ENCODE assay signal across 11 cellular contexts in genomic region chr20:5171074-5171789, GRCh38. TPM values are rescaled to one million over a fixed set of nuclear protein-coding genes. Genes with fewer than 3 reads are reported as not detected.
A peak's percentile ranks its signal among the peaks of the same experiment; 100 is the strongest.
DNase-seq lines count a peak whose midpoint lies in the region; FAIRE-seq and TF ChIP-seq lines count a peak whose summit lies in the region.
"Had no signal": no experiment of that assay in that cellular context is flagged by ENCODE, and none has a peak within 500 bp of the region (broad histone marks: within the 10 kb centered on the region; RNA-seq: fewer than 3 reads in every experiment).

No MANE protein-coding gene starts in this region.

- DNase-seq in NCI-H2171 (lab: John Stamatoyannopoulos, UW), result peak; percentile 34
- DNase-seq in esophagus muscularis mucosa (ENCODE audit: extremely low spot score), result no peak
- DNase-seq in nephron progenitor cell, result no peak
- DNase-seq in GM12892 (ENCODE audit: insufficient read length), result no peak
- no peak for DNase-seq in HPDE6-E6E7 (ENCODE audit: extremely low spot score)
- DNase-seq in stimulated activated CD4-positive, alpha-beta T cell treated with anti-CD3 and anti-CD28 coated beads, Interleukin-4, amount 100 ng/mL, for 24 hours, result no peak
- no peak for DNase-seq in occipital lobe (lab: John Stamatoyannopoulos, UW)
- DNase-seq: NCI-H2029; stimulated activated CD4-positive, alpha-beta T cell treated with anti-CD3 and anti-CD28 coated beads, Interleukin-4, amount 100 ng/mL, for 1 hour; T-helper 9 cell had no signal

- H3K4me1 Mint-ChIP-seq in nephron progenitor cell, result peaks cover 60% of the 10 kb centered on the region

- peak overlapping the region; percentile 10 for H3K4me3 Mint-ChIP-seq in nephron progenitor cell

- no peaks in the 10 kb centered on the region for H3K27me3 ChIP-seq in BLaER1 treated with 17β-estradiol and CSF1 and Interleukin-3, amounts not matched to agents 10 nM and 100 nM
- H3K27me3 ChIP-seq in esophagus muscularis mucosa, result no peaks in the 10 kb centered on the region

- no peak for FAIRE-seq in GM12892 (lab: Jason Lieb, UNC)

- H3K4me1 ChIP-seq in BLaER1 treated with 17β-estradiol and CSF1 and Interleukin-3, amounts not matched to agents 10 nM and 100 nM, result peaks cover 96 to 100% (median 100%) of the 10 kb centered on the region in 10 experiments
- H3K4me1 ChIP-seq in esophagus muscularis mucosa, result peaks cover 75 to 81% (median 78%) of the 10 kb centered on the region in 4 donors

- WGBS in esophagus muscularis mucosa, result 40% methylated on average over 13 of the region's 14 CpGs

- H3K36me3 ChIP-seq in BLaER1 treated with 17β-estradiol and CSF1 and Interleukin-3, amounts not matched to agents 10 nM and 100 nM, result peaks cover 4 to 29% (median 15%) of the 10 kb centered on the region in 11 experiments; a peak in 14 of 22 replicates
- H3K36me3 ChIP-seq in esophagus muscularis mucosa, result peaks cover 0 to 30% (median 16%) of the 10 kb centered on the region in 4 donors

- H3K9me3 Mint-ChIP-seq in nephron progenitor cell, result no peaks in the 10 kb centered on the region

- peak overlapping the region in 9 of 11 experiments; percentile 32 to 86 (median 66); a peak in 17 of 22 replicates for H3K27ac ChIP-seq in BLaER1 treated with 17β-estradiol and CSF1 and Interleukin-3, amounts not matched to agents 10 nM and 100 nM
- peak overlapping the region; percentile 58 to 73 (median 60) for H3K27ac ChIP-seq in esophagus muscularis mucosa (replicated peaks in 1 of 4)

- peak overlapping the region in 9 of 11 experiments; percentile 7 to 68 (median 36); a peak in 14 of 22 replicates for H3K9ac ChIP-seq in BLaER1 treated with 17β-estradiol and CSF1 and Interleukin-3, amounts not matched to agents 10 nM and 100 nM

- no peaks in the 10 kb centered on the region for H3K9me3 ChIP-seq in BLaER1 treated with 17β-estradiol and CSF1 and Interleukin-3, amounts not matched to agents 10 nM and 100 nM (replicated peaks in 1 of 11)
- no peaks in the 10 kb centered on the region for H3K9me3 ChIP-seq in esophagus muscularis mucosa

- TF ChIP-seq EP300 in esophagus muscularis mucosa (IDR thresholded peaks at IDR 0.05), result no peak

- peak overlapping the region in 1 of 10 experiments; percentile 26; a peak in 1 of 20 replicates for H3K4me3 ChIP-seq in BLaER1 treated with 17β-estradiol and CSF1 and Interleukin-3, amounts not matched to agents 10 nM and 100 nM
- H3K4me3 ChIP-seq in esophagus muscularis mucosa, result no peak overlapping the region

- intact Hi-C loops in esophagus muscularis mucosa (cut with DNase I), result no loop called here

- peak overlapping the region; percentile 85 to 98 (median 93) for H3K4me2 ChIP-seq in BLaER1 treated with 17β-estradiol and CSF1 and Interleukin-3, amounts not matched to agents 10 nM and 100 nM

- H3K27ac Mint-ChIP-seq in nephron progenitor cell, result peak overlapping the region; percentile 34

- no peak for TF ChIP-seq CTCF in esophagus muscularis mucosa (IDR thresholded peaks at IDR 0.05)
- no peak for TF ChIP-seq CTCF in nephron progenitor cell (IDR thresholded peaks at IDR 0.05)

- H3K27me3 Mint-ChIP-seq in nephron progenitor cell (ENCODE audit: low read depth, poor library complexity), result no peaks in the 10 kb centered on the region

- H4K20me1 ChIP-seq in BLaER1 treated with 17β-estradiol and CSF1 and Interleukin-3, amounts not matched to agents 10 nM and 100 nM, result peaks cover 0 to 74% (median 8%) of the 10 kb centered on the region in 11 experiments; a peak in 10 of 22 replicates

- peaks cover 12% of the 10 kb centered on the region for H3K36me3 Mint-ChIP-seq in nephron progenitor cell (ENCODE audit: low read depth)

- TF ChIP-seq POLR2A in esophagus muscularis mucosa (IDR thresholded peaks at IDR 0.05; ENCODE audit: low read depth) (no peak), GM12892 (IDR thresholded peaks at IDR 0.05; ENCODE audit: low read depth, low read length) (no peak)

RNA-seq across cellular contexts. Expression of gene CDS2, which starts 44.4 kb away (rescaled TPM):
- total RNA-seq in esophagus muscularis mucosa, result 10 to 100 TPM; 54.8 to 83.1 (median 69.7) TPM
- polyA plus RNA-seq in GM12892 (2012; ENCODE audit: missing spikeins), result 17.6 TPM
- total RNA-seq in occipital lobe, result 67.2 TPM

RNA-seq across cellular contexts. Expression of gene PCNA, which starts 51.5 kb away (rescaled TPM):
- total RNA-seq in esophagus muscularis mucosa (10 to 100 TPM; 25.0 to 37.8 (median 35.9) TPM), occipital lobe (40.9 TPM)
- polyA plus RNA-seq in GM12892 (2012; ENCODE audit: missing spikeins), result 449 TPM

RNA-seq across cellular contexts. Expression of gene TMEM230, which starts 58.4 kb away (rescaled TPM):
- total RNA-seq in esophagus muscularis mucosa (100 to 1,000 TPM in 3 of 4 donors, 10 to 100 TPM in 1; 85.8 to 118 (median 107) TPM), occipital lobe (50.1 TPM)
- 96.2 TPM for polyA plus RNA-seq in GM12892 (2012; ENCODE audit: missing spikeins)
